In genomic region chr10:19412531-19412930, GRCh38 we compare ENCODE assay signal across 9 cellular contexts.
A peak's percentile ranks its signal among the peaks of the same experiment; 100 is the strongest.
DNase-seq lines count a peak whose midpoint lies in the region; ATAC-seq and TF ChIP-seq lines count a peak whose summit lies in the region.
"Had no signal": no experiment of that assay in that cellular context is flagged by ENCODE, and none has a peak within 500 bp of the region (broad histone marks: within the 10 kb centered on the region; RNA-seq: fewer than 3 reads in every experiment).

No MANE protein-coding gene starts in this region.

- H3K4me2 ChIP-seq in osteoblast (ENCODE audit: insufficient read depth, low read length): no peak overlapping the region

- no peaks in the 10 kb centered on the region for H3K36me3 Mint-ChIP-seq in T-helper 2 cell treated with Interferon-gamma antibody and Interleukin-4, amounts not matched to agents 5 μg/mL and 100 μg/mL, for 36 hours (ENCODE audit: low read depth)

- H3K27me3 ChIP-seq in osteoblast (ENCODE audit: insufficient read depth, low read length): no peaks in the 10 kb centered on the region

- peaks cover 12% of the 10 kb centered on the region for H3K9me3 Mint-ChIP-seq in T-helper 2 cell treated with Interferon-gamma antibody and Interleukin-4, amounts not matched to agents 5 μg/mL and 100 μg/mL, for 36 hours

- no peak overlapping the region for H2AFZ ChIP-seq in osteoblast (ENCODE audit: low read length)

- H3K27ac Mint-ChIP-seq in T-helper 2 cell treated with Interferon-gamma antibody and Interleukin-4, amounts not matched to agents 5 μg/mL and 100 μg/mL, for 36 hours: no peak overlapping the region
- H3K27ac Mint-ChIP-seq: T-helper 17 cell had no signal

- H3K4me1 Mint-ChIP-seq in T-helper 2 cell treated with Interferon-gamma antibody and Interleukin-4, amounts not matched to agents 5 μg/mL and 100 μg/mL, for 36 hours (ENCODE audit: low read depth): no peaks in the 10 kb centered on the region
- H3K4me1 Mint-ChIP-seq: T-helper 17 cell had no signal

- no peaks in the 10 kb centered on the region for H3K79me2 ChIP-seq in osteoblast (ENCODE audit: insufficient read depth, low read length)

- H3K27ac ChIP-seq in osteoblast (ENCODE audit: low read depth, low read length): no peak overlapping the region

- no peaks in the 10 kb centered on the region for H4K20me1 ChIP-seq in osteoblast (ENCODE audit: insufficient read depth, low read length)

- no peaks in the 10 kb centered on the region for H3K9me3 ChIP-seq in osteoblast (ENCODE audit: low read depth, low read length)

- ATAC-seq in GM18868 (IDR thresholded peaks at IDR 0.05; ENCODE audit: unreplicated experiment): no peak
- ATAC-seq in HG02884 (IDR thresholded peaks at IDR 0.05; ENCODE audit: unreplicated experiment): no peak
- ATAC-seq: T-helper 17 cell had no signal

- H3K4me3 ChIP-seq in epithelial cell of esophagus (ENCODE audit: low read length) (no peak overlapping the region), osteoblast (ENCODE audit: insufficient read depth, low read length) (no peak overlapping the region)

- H3K4me1 ChIP-seq in osteoblast (ENCODE audit: insufficient read depth, low read length): no peaks in the 10 kb centered on the region

- no peaks in the 10 kb centered on the region for H3K27me3 Mint-ChIP-seq in T-helper 2 cell treated with Interferon-gamma antibody and Interleukin-4, amounts not matched to agents 5 μg/mL and 100 μg/mL, for 36 hours (ENCODE audit: low read depth)
- H3K27me3 Mint-ChIP-seq: T-helper 17 cell had no signal

- peak; percentile 4 for DNase-seq in EH (ENCODE audit: low read depth)
- peak; percentile 32 to 72 for DNase-seq in NCI-H446 (lab: John Stamatoyannopoulos, UW)
- peak; percentile 50 for DNase-seq in epithelial cell of esophagus (ENCODE audit: low read depth)
- DNase-seq in osteoblast (ENCODE audit: insufficient read length, low spot score, missing footprints): peak; percentile 1
- no peak for DNase-seq in T-helper 2 cell treated with Interferon-gamma antibody and Interleukin-4, amounts not matched to agents 5 μg/mL and 100 μg/mL, for 36 hours (ENCODE audit: low spot score)
- no peak for DNase-seq in GM10266 (ENCODE audit: extremely low spot score)
- DNase-seq: T-helper 17 cell had no signal

- no peaks in the 10 kb centered on the region for H3K36me3 ChIP-seq in osteoblast (ENCODE audit: insufficient read depth, low read length)

- H3K4me3 Mint-ChIP-seq in T-helper 2 cell treated with Interferon-gamma antibody and Interleukin-4, amounts not matched to agents 5 μg/mL and 100 μg/mL, for 36 hours: no peak overlapping the region
- H3K4me3 Mint-ChIP-seq: T-helper 17 cell had no signal

- TF ChIP-seq CTCF in epithelial cell of esophagus (IDR thresholded peaks at IDR 0.05; ENCODE audit: insufficient read depth, low read depth, low read length, missing control alignments) (peak; percentile 45), osteoblast (IDR thresholded peaks at IDR 0.05; ENCODE audit: extremely low read depth, low read depth, low read length) (peak; percentile 43), GM10266 (IDR thresholded peaks at IDR 0.05; ENCODE audit: control insufficient read depth, insufficient read depth, low read depth, missing control alignments) (no peak)

Comparison
In these comparisons a context has a peak if more than half of its experiments do, and no peak if none do; other contexts are left out.
1. DNase-seq: peak in EH (single experiment), NCI-H446 (2 of 2), epithelial cell of esophagus (single experiment) and osteoblast (single experiment); none in T-helper 2 cell treated with Interferon-gamma antibody and Interleukin-4, amounts not matched to agents 5 μg/mL and 100 μg/mL, for 36 hours (single experiment) and GM10266 (single experiment).